1 cellular context compared by ENCODE assay signal in genomic region chr19:4606921-4607678, GRCh38.
TF ChIP-seq lines count a peak whose summit lies in the region.

No MANE protein-coding gene starts in this region.

TF ChIP-seq in HepG2, 621 proteins besides CTCF, POLR2A, EP300 and RAD21 (continued from another document and continues in another):
- no peak for TF ChIP-seq TEAD2 (CRISPR knock-in tag; IDR thresholded peaks at IDR 0.05)
- 0 out of 2 replicates have a peak, but pooled peaks have one; percentile 69 for TF ChIP-seq ZNF572 (CRISPR knock-in tag; IDR thresholded peaks at IDR 0.05)
- TF ChIP-seq ZNF484 (CRISPR knock-in tag; IDR thresholded peaks at IDR 0.05; ENCODE audit: borderline replicate concordance, low read depth), result no peak
- no peak for TF ChIP-seq FOXK2 (IDR thresholded peaks at IDR 0.05)
- TF ChIP-seq HMGXB4 (CRISPR knock-in tag; IDR thresholded peaks at IDR 0.05; ENCODE audit: borderline replicate concordance in 1 of 2, low read depth in 1 of 2), result peak in 1 of 2 experiments; percentile 11; a peak in 1 of 4 replicates
- TF ChIP-seq TEAD3 (CRISPR knock-in tag; optimal IDR thresholded peaks at IDR 0.05; ENCODE audit: borderline replicate concordance), result peak; percentile 59
- TF ChIP-seq RERE (CRISPR knock-in tag; IDR thresholded peaks at IDR 0.05; ENCODE audit: low read depth), result no peak
- peak; percentile 57; the same call in 1 of the 2 replicates for TF ChIP-seq BHLHE40 (IDR thresholded peaks at IDR 0.05; ENCODE audit: low read length)
- 0 out of 2 replicates have a peak, but pooled peaks have one; percentile 25 for TF ChIP-seq ISL2 (CRISPR knock-in tag; IDR thresholded peaks at IDR 0.05)
- TF ChIP-seq THAP11 (CRISPR knock-in tag; IDR thresholded peaks at IDR 0.05), result 0 out of 2 replicates have a peak, but pooled peaks have one; percentile 10
- no peak for TF ChIP-seq ZNF746 (CRISPR knock-in tag; IDR thresholded peaks at IDR 0.05)
- no peak; the same call in 1 of the 2 replicates for TF ChIP-seq MAZ (IDR thresholded peaks at IDR 0.05; ENCODE audit: borderline replicate concordance, low read depth, low read length)
- peak; percentile 43; the same call in 1 of the 2 replicates for TF ChIP-seq MAZ (CRISPR knock-in tag; IDR thresholded peaks at IDR 0.05; ENCODE audit: low read depth)
- 0 out of 2 replicates have a peak, but pooled peaks have one; percentile 14 for TF ChIP-seq ARID5B (CRISPR knock-in tag; IDR thresholded peaks at IDR 0.05)
- TF ChIP-seq EZH2 (conservative IDR thresholded peaks at IDR 0.05; ENCODE audit: low read depth, low read length), result no peak
- 0 out of 2 replicates have a peak, but pooled peaks have one; percentile 14 for TF ChIP-seq STAG1 (CRISPR knock-in tag; IDR thresholded peaks at IDR 0.05)
- TF ChIP-seq TFE3 (CRISPR knock-in tag; IDR thresholded peaks at IDR 0.05), result 0 out of 2 replicates have a peak, but pooled peaks have one; percentile 21
- peak; percentile 36; the same call in 1 of the 2 replicates for TF ChIP-seq ZNF800 (CRISPR knock-in tag; IDR thresholded peaks at IDR 0.05)
- no peak for TF ChIP-seq HNRNPH1 (optimal IDR thresholded peaks at IDR 0.05; ENCODE audit: low read depth, low read length)
- no peak for TF ChIP-seq CBX2 (IDR thresholded peaks at IDR 0.05; ENCODE audit: low read depth, low read length)
- TF ChIP-seq CBX2 (CRISPR knock-in tag; IDR thresholded peaks at IDR 0.05; ENCODE audit: low read depth), result no peak
- no peak for TF ChIP-seq ZNF235 (CRISPR knock-in tag; IDR thresholded peaks at IDR 0.05; ENCODE audit: borderline replicate concordance)
- no peak for TF ChIP-seq PRPF4 (IDR thresholded peaks at IDR 0.05; ENCODE audit: low read depth, low read length, poor library complexity, severe bottlenecking)
- TF ChIP-seq TBX3 (IDR thresholded peaks at IDR 0.05; ENCODE audit: borderline replicate concordance), result peak; percentile 26; the same call in 1 of the 2 replicates
- TF ChIP-seq KLF15 (CRISPR knock-in tag; IDR thresholded peaks at IDR 0.05; ENCODE audit: borderline replicate concordance), result no peak
- TF ChIP-seq KAT8 (CRISPR knock-in tag; IDR thresholded peaks at IDR 0.05), result 0 out of 2 replicates have a peak, but pooled peaks have one; percentile 15
- peak; percentile 57; the same call in 1 of the 2 replicates for TF ChIP-seq CBFB (CRISPR knock-in tag; IDR thresholded peaks at IDR 0.05)
- no peak for TF ChIP-seq EED (CRISPR knock-in tag; IDR thresholded peaks at IDR 0.05)
- peak; percentile 43 for TF ChIP-seq HNRNPLL (IDR thresholded peaks at IDR 0.05; ENCODE audit: low read depth, low read length, poor library complexity, severe bottlenecking)
- TF ChIP-seq PLSCR1 (CRISPR knock-in tag; IDR thresholded peaks at IDR 0.05; ENCODE audit: borderline replicate concordance), result no peak
- TF ChIP-seq IRF1 (CRISPR knock-in tag; IDR thresholded peaks at IDR 0.05; ENCODE audit: low read depth), result no peak
- 0 out of 2 replicates have a peak, but pooled peaks have one; percentile 23 for TF ChIP-seq KDM5B (CRISPR knock-in tag; IDR thresholded peaks at IDR 0.05; ENCODE audit: borderline replicate concordance)
- TF ChIP-seq ZNF614 (CRISPR knock-in tag; IDR thresholded peaks at IDR 0.05; ENCODE audit: borderline replicate concordance), result no peak
- TF ChIP-seq ZNF292 (CRISPR knock-in tag; IDR thresholded peaks at IDR 0.05; ENCODE audit: borderline replicate concordance, low read depth), result peak; percentile 50; the same call in 1 of the 2 replicates
- no peak for TF ChIP-seq ZBED4 (CRISPR knock-in tag; IDR thresholded peaks at IDR 0.05; ENCODE audit: borderline replicate concordance)
- no peak for TF ChIP-seq MYNN (CRISPR knock-in tag; IDR thresholded peaks at IDR 0.05; ENCODE audit: low read depth)
